ENCODE assay signal across 12 cellular contexts in the genomic region with DNA sequence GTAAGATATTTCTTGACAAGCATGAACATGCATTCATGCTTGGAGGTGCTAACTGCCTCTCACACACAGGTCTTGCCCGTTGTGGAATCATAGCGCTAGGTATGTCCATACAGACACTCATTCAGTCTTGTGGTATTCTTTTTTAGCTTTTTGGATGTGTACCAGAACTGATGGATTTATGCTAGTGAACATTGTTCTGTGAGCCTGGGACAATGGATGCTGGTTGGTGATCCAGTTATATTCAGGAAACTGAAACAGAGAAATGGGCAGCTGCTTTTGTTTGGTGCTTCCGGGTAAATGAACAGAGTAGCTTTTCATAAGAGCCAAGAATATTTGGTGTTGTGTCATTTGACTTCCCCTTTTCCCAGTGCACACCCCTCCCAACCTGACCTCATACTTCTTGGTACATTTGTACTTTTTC.
A peak's percentile ranks its signal among the peaks of the same experiment; 100 is the strongest.
DNase-seq lines count a peak whose midpoint lies in the region; ATAC-seq and TF ChIP-seq lines count a peak whose summit lies in the region.
"Had no signal": no experiment of that assay in that cellular context is flagged by ENCODE, and none has a peak within 500 bp of the region (broad histone marks: within the 10 kb centered on the region; RNA-seq: fewer than 3 reads in every experiment).

No MANE protein-coding gene starts in this region.

- no peaks in the 10 kb centered on the region for H3K36me3 ChIP-seq in spleen

- intact Hi-C loops in right cardiac atrium (cut with DNase I) (no loop called here), spleen (cut with DNase I; ENCODE audit: low total_unique reads) (no loop called here)
- intact Hi-C loops in activated T-helper 2 cell treated with anti-CD3 and anti-CD28 coated beads, Interferon-gamma antibody, Interleukin-2, Interleukin-4, amounts not matched to agents 10 μg/mL and 5 μg/mL and 100 μg/mL, durations not matched to agents 14 hours and 24 hours and 36 hours (cut with micrococcal nuclease), result no loop called here

- no peaks in the 10 kb centered on the region for H3K4me1 Mint-ChIP-seq in activated T-helper 2 cell treated with anti-CD3 and anti-CD28 coated beads, Interferon-gamma antibody, Interleukin-2, Interleukin-4, amounts not matched to agents 10 μg/mL and 5 μg/mL and 100 μg/mL, durations not matched to agents 14 hours and 24 hours and 36 hours (ENCODE audit: low read depth)

- H3K27ac Mint-ChIP-seq in activated T-helper 2 cell treated with anti-CD3 and anti-CD28 coated beads, Interferon-gamma antibody, Interleukin-2, Interleukin-4, amounts not matched to agents 10 μg/mL and 5 μg/mL and 100 μg/mL, durations not matched to agents 14 hours and 24 hours and 36 hours, result no peak overlapping the region
- H3K27ac Mint-ChIP-seq: activated naive CD8-positive, alpha-beta T cell treated with anti-CD3 and anti-CD28 coated beads for 36 hours; memory B cell had no signal

- H3K4me3 ChIP-seq in right cardiac atrium (ENCODE audit: low read length) (no peak overlapping the region), spleen (no peak overlapping the region)

- TF ChIP-seq POLR2A in spleen (IDR thresholded peaks at IDR 0.05), result no peak

- peaks cover 3% of the 10 kb centered on the region for H3K27me3 Mint-ChIP-seq in activated T-helper 2 cell treated with anti-CD3 and anti-CD28 coated beads, Interferon-gamma antibody, Interleukin-2, Interleukin-4, amounts not matched to agents 10 μg/mL and 5 μg/mL and 100 μg/mL, durations not matched to agents 14 hours and 24 hours and 36 hours (ENCODE audit: low read depth)
- H3K27me3 Mint-ChIP-seq: activated naive CD8-positive, alpha-beta T cell treated with anti-CD3 and anti-CD28 coated beads for 36 hours; progenitor cell of endocrine pancreas had no signal

- DNase-seq in MV-4-11 (lab: John Stamatoyannopoulos, UW) (peak; percentile 86), caudate nucleus (lab: John Stamatoyannopoulos, UW) (peak in 10 of 61 donors; percentile 15 to 70 (median 46)), right cardiac atrium (peak in 2 of 3 donors; percentile 16 to 42), spleen (no peak), kidney tubule cell (ENCODE audit: low spot score) (no peak)
- DNase-seq in activated T-helper 2 cell treated with anti-CD3 and anti-CD28 coated beads, Interferon-gamma antibody, Interleukin-2, Interleukin-4, amounts not matched to agents 10 μg/mL and 5 μg/mL and 100 μg/mL, durations not matched to agents 14 hours and 24 hours and 36 hours (ENCODE audit: low spot score), result no peak
- DNase-seq: activated naive CD8-positive, alpha-beta T cell treated with anti-CD3 and anti-CD28 coated beads for 36 hours; T1000 had no signal

- WGBS in right cardiac atrium, result 53% methylated on average over 3 of the region's 3 CpGs
- 53 to 70% (median 59%) methylated on average over 3 of the region's 3 CpGs for WGBS in spleen, 5 donors

- no peak overlapping the region for H3K4me3 Mint-ChIP-seq in activated T-helper 2 cell treated with anti-CD3 and anti-CD28 coated beads, Interferon-gamma antibody, Interleukin-2, Interleukin-4, amounts not matched to agents 10 μg/mL and 5 μg/mL and 100 μg/mL, durations not matched to agents 14 hours and 24 hours and 36 hours (ENCODE audit: low read depth)
- H3K4me3 Mint-ChIP-seq: activated naive CD8-positive, alpha-beta T cell treated with anti-CD3 and anti-CD28 coated beads for 36 hours; memory B cell had no signal

- H3K36me3 Mint-ChIP-seq in activated T-helper 2 cell treated with anti-CD3 and anti-CD28 coated beads, Interferon-gamma antibody, Interleukin-2, Interleukin-4, amounts not matched to agents 10 μg/mL and 5 μg/mL and 100 μg/mL, durations not matched to agents 14 hours and 24 hours and 36 hours (ENCODE audit: low read depth), result no peaks in the 10 kb centered on the region
- H3K36me3 Mint-ChIP-seq: activated naive CD8-positive, alpha-beta T cell treated with anti-CD3 and anti-CD28 coated beads for 36 hours; memory B cell had no signal

- peak; percentile 77 to 85 for ATAC-seq in right cardiac atrium
- ATAC-seq: Panc1 had no signal

- no peak for TF ChIP-seq CTCF in spleen (IDR thresholded peaks at IDR 0.05 in 8 of 11, conservative IDR thresholded peaks at IDR 0.05 in 3 of 11)

- H3K4me1 ChIP-seq in right cardiac atrium (ENCODE audit: control insufficient read depth, insufficient read depth, low read length) (peaks cover 5% of the 10 kb centered on the region), spleen (peaks cover 0 to 16% (median 0%) of the 10 kb centered on the region in 6 donors)

- H3K9me3 ChIP-seq in right cardiac atrium (ENCODE audit: control insufficient read depth, low read length) (no peaks in the 10 kb centered on the region), spleen (no peaks in the 10 kb centered on the region)

- H3K9me3 Mint-ChIP-seq in activated T-helper 2 cell treated with anti-CD3 and anti-CD28 coated beads, Interferon-gamma antibody, Interleukin-2, Interleukin-4, amounts not matched to agents 10 μg/mL and 5 μg/mL and 100 μg/mL, durations not matched to agents 14 hours and 24 hours and 36 hours, result no peaks in the 10 kb centered on the region
- H3K9me3 Mint-ChIP-seq: activated naive CD8-positive, alpha-beta T cell treated with anti-CD3 and anti-CD28 coated beads for 36 hours; memory B cell had no signal

- H3K27ac ChIP-seq in caudate nucleus (ENCODE audit: low read depth, low read length) (peak overlapping the region; percentile 77), right cardiac atrium (ENCODE audit: low read length) (peak overlapping the region; percentile 55), temporal lobe (ENCODE audit: low read depth, low read length) (peak overlapping the region; percentile 25), spleen (peak overlapping the region in 1 of 8 donors; percentile 50)

- no peaks in the 10 kb centered on the region for H3K27me3 ChIP-seq in right cardiac atrium (ENCODE audit: control insufficient read depth, insufficient read depth)
- no peaks in the 10 kb centered on the region for H3K27me3 ChIP-seq in spleen (replicated peaks in 1 of 7)

Comparison
In these comparisons a context has a peak if more than half of its experiments do, and no peak if none do; other contexts are left out.
1. DNase-seq: peak in MV-4-11 (single experiment) and right cardiac atrium (2 of 3); none in spleen (single experiment), kidney tubule cell (single experiment) and activated T-helper 2 cell treated with anti-CD3 and anti-CD28 coated beads, Interferon-gamma antibody, Interleukin-2, Interleukin-4, amounts not matched to agents 10 μg/mL and 5 μg/mL and 100 μg/mL, durations not matched to agents 14 hours and 24 hours and 36 hours (single experiment).